8 cellular contexts compared by ENCODE assay signal in genomic region chr12:26937443-26937862, GRCh38. TPM values are rescaled to one million over a fixed set of nuclear protein-coding genes. Genes with fewer than 3 reads are reported as not detected.
DNase-seq lines count a peak whose midpoint lies in the region; ATAC-seq and TF ChIP-seq lines count a peak whose summit lies in the region.

No MANE protein-coding gene starts in this region.

- CTCF ChIA-PET in activated B cell treated with CpG ODN at 0.5 μM for 24 hours (lab: Charles Lee) = interaction anchor here (0.9 kb wide), 1 partner anchor 11 kb away, joined by 3 read pairs; no protein-coding TSS in a partner anchor

- POLR2A ChIA-PET in activated B cell treated with CpG ODN at 0.5 μM for 24 hours (lab: Charles Lee) = interaction anchor here (0.5 to 1.2 kb wide), 4 partner anchors 85 to 191 kb away, joined by 3 to 4 read pairs (median 3); partner anchors contain the start of genes ITPR2 and MED21

- peak overlapping the region; percentile 99 for H3K4me3 Mint-ChIP-seq in activated B cell treated with CpG ODN at 0.5 μM for 24 hours
- peak overlapping the region; percentile 97 to 98 for H3K4me3 Mint-ChIP-seq in stimulated activated naive B cell treated with anti-CD40 and anti-IgM and Interleukin-4, amounts not matched to agents 10 μg/mL and 1 μg/mL and 100 μg/mL, for 72 hours

- H3K9me3 Mint-ChIP-seq in activated B cell treated with CpG ODN at 0.5 μM for 24 hours = no peaks in the 10 kb centered on the region
- no peaks in the 10 kb centered on the region for H3K9me3 Mint-ChIP-seq in stimulated activated naive B cell treated with anti-CD40 and anti-IgM and Interleukin-4, amounts not matched to agents 10 μg/mL and 1 μg/mL and 100 μg/mL, for 72 hours

- ATAC-seq in activated B cell treated with CpG ODN at 0.5 μM for 24 hours (ENCODE audit: low read depth) = no peak
- no peak for ATAC-seq in stimulated activated naive B cell treated with anti-CD40 and anti-IgM and Interleukin-4, amounts not matched to agents 10 μg/mL and 1 μg/mL and 100 μg/mL, for 72 hours (replicated peaks)

- DNase-seq in NCI-H510A treated with DMSO at 0.1 percent for 48 hours (lab: John Stamatoyannopoulos, UW) (peak; percentile 33), NCI-H510A (lab: John Stamatoyannopoulos, UW) (no peak), activated B cell treated with CpG ODN at 0.5 μM for 24 hours (no peak), erythroblast (lab: John Stamatoyannopoulos, UW) (no peak), NCI-H2171 treated with DMSO at 0.1 percent for 48 hours (lab: John Stamatoyannopoulos, UW) (no peak), GF-D8 (lab: John Stamatoyannopoulos, UW) (no peak)
- DNase-seq in stimulated activated naive B cell treated with anti-CD40 and anti-IgM and Interleukin-4, amounts not matched to agents 10 μg/mL and 1 μg/mL and 100 μg/mL, for 72 hours = no peak

- intact Hi-C loops in activated B cell treated with CpG ODN at 0.5 μM for 24 hours (cut with micrococcal nuclease) = loop anchor here (5.0 to 10.0 kb wide), 4 partner anchors 90 to 640 kb away; no protein-coding TSS in a partner anchor

- peaks cover 34% of the 10 kb centered on the region for H3K36me3 Mint-ChIP-seq in activated B cell treated with CpG ODN at 0.5 μM for 24 hours (ENCODE audit: low read depth)
- H3K36me3 Mint-ChIP-seq in stimulated activated naive B cell treated with anti-CD40 and anti-IgM and Interleukin-4, amounts not matched to agents 10 μg/mL and 1 μg/mL and 100 μg/mL, for 72 hours = peaks cover 20 to 22% of the 10 kb centered on the region in 2 donors

- no peaks in the 10 kb centered on the region for H3K27me3 Mint-ChIP-seq in activated B cell treated with CpG ODN at 0.5 μM for 24 hours
- H3K27me3 Mint-ChIP-seq in stimulated activated naive B cell treated with anti-CD40 and anti-IgM and Interleukin-4, amounts not matched to agents 10 μg/mL and 1 μg/mL and 100 μg/mL, for 72 hours = no peaks in the 10 kb centered on the region

- peaks cover 67% of the 10 kb centered on the region for H3K4me1 Mint-ChIP-seq in activated B cell treated with CpG ODN at 0.5 μM for 24 hours
- H3K4me1 Mint-ChIP-seq in stimulated activated naive B cell treated with anti-CD40 and anti-IgM and Interleukin-4, amounts not matched to agents 10 μg/mL and 1 μg/mL and 100 μg/mL, for 72 hours = peaks cover 29 to 68% of the 10 kb centered on the region in 2 donors

- peak overlapping the region; percentile 96 for H3K4me3 ChIP-seq in iPS-11a (ENCODE audit: low read depth, low read length)

- no peak for TF ChIP-seq POLR2A in erythroblast (IDR thresholded peaks at IDR 0.05; ENCODE audit: low read length)

- TF ChIP-seq CTCF in activated B cell treated with CpG ODN at 0.5 μM for 24 hours (IDR thresholded peaks at IDR 0.05) = no peak

- peak overlapping the region; percentile 99 for H3K27ac Mint-ChIP-seq in activated B cell treated with CpG ODN at 0.5 μM for 24 hours
- peak overlapping the region; percentile 98 for H3K27ac Mint-ChIP-seq in stimulated activated naive B cell treated with anti-CD40 and anti-IgM and Interleukin-4, amounts not matched to agents 10 μg/mL and 1 μg/mL and 100 μg/mL, for 72 hours

RNA-seq across cellular contexts. Expression of gene INTS13, which starts 0.3 kb away (rescaled TPM):
- 25.0 and 25.2 TPM in 2 replicates for total RNA-seq in activated B cell treated with CpG ODN at 0.5 μM for 24 hours

RNA-seq across cellular contexts. Expression of gene FGFR1OP2, which starts 0.8 kb away (rescaled TPM):
- total RNA-seq in activated B cell treated with CpG ODN at 0.5 μM for 24 hours = 42.7 and 45.0 TPM in 2 replicates
